Comparison of ENCODE assay signal across 9 cellular contexts in the genomic region with DNA sequence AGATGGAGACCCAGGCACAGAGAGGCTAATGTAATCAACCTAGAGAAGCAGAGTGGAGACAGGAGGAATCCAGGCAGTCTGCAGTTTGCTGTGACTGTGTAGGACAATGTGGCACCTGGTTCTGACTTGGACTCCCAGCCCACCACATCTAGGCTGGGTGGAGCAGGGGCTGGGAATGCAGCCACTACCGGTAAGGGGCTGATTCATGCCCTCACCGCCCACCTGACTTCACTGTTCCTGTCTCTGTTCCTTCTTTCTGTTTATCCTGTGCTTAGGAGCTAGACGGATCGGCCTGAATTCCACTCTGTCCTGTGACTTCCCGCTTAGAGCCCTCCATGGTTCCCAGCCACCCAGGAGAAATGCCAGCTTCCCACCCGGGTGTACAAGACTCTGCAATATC. TPM values are rescaled to one million over a fixed set of nuclear protein-coding genes. Genes with fewer than 3 reads are reported as not detected.
A peak's percentile ranks its signal among the peaks of the same experiment; 100 is the strongest.
DNase-seq lines count a peak whose midpoint lies in the region; FAIRE-seq lines count a peak whose summit lies in the region.
"Had no signal": no experiment of that assay in that cellular context is flagged by ENCODE, and none has a peak within 500 bp of the region (broad histone marks: within the 10 kb centered on the region; RNA-seq: fewer than 3 reads in every experiment).

No MANE protein-coding gene starts in this region.

- no peaks in the 10 kb centered on the region for H3K36me3 Mint-ChIP-seq in activated naive CD8-positive, alpha-beta T cell
- H3K36me3 Mint-ChIP-seq in activated naive CD8-positive, alpha-beta T cell treated with anti-CD3 and anti-CD28 coated beads for 36 hours = no peaks in the 10 kb centered on the region

- H3K27me3 Mint-ChIP-seq in activated naive CD8-positive, alpha-beta T cell = peaks cover 7% of the 10 kb centered on the region
- H3K27me3 Mint-ChIP-seq in activated naive CD8-positive, alpha-beta T cell treated with anti-CD3 and anti-CD28 coated beads for 36 hours = peaks cover 25% of the 10 kb centered on the region

- H3K27ac ChIP-seq in caudate nucleus (ENCODE audit: low read depth, low read length) (peak overlapping the region; percentile 84), mucosa of rectum (ENCODE audit: low read depth in 2 of 2, low read length in 2 of 2) (peak overlapping the region; percentile 81 to 86)
- no peak overlapping the region for H3K27ac ChIP-seq in effector memory CD4-positive, alpha-beta T cell (ENCODE audit: insufficient read depth, low read length, poor library complexity, severe bottlenecking)
- H3K27ac ChIP-seq: C4-2B had no signal

- peaks cover 7 to 20% of the 10 kb centered on the region in 2 donors for H3K4me1 ChIP-seq in mucosa of rectum (ENCODE audit: control insufficient read depth in 2 of 2, insufficient read depth in 2 of 2, low read length in 2 of 2)
- no peaks in the 10 kb centered on the region for H3K4me1 ChIP-seq in effector memory CD4-positive, alpha-beta T cell (ENCODE audit: control insufficient read depth, insufficient read depth, low read length, poor library complexity, severe bottlenecking)

- H3K36me3 ChIP-seq in mucosa of rectum (ENCODE audit: control insufficient read depth in 2 of 2, insufficient read depth in 2 of 2, low read length in 2 of 2) = no peaks in the 10 kb centered on the region
- no peaks in the 10 kb centered on the region for H3K36me3 ChIP-seq in effector memory CD4-positive, alpha-beta T cell (ENCODE audit: control insufficient read depth, insufficient read depth, low read length)

- peak overlapping the region in 1 of 2 donors; percentile 67 for H3K9ac ChIP-seq in mucosa of rectum (ENCODE audit: low read depth in 1 of 2, low read length in 2 of 2)

- H3K4me3 Mint-ChIP-seq in activated naive CD8-positive, alpha-beta T cell = peak overlapping the region; percentile 73
- H3K4me3 Mint-ChIP-seq in activated naive CD8-positive, alpha-beta T cell treated with anti-CD3 and anti-CD28 coated beads for 36 hours = no peak overlapping the region

- H3K4me1 Mint-ChIP-seq in activated naive CD8-positive, alpha-beta T cell (ENCODE audit: low read depth) = peaks cover 48% of the 10 kb centered on the region
- peaks cover 38% of the 10 kb centered on the region for H3K4me1 Mint-ChIP-seq in activated naive CD8-positive, alpha-beta T cell treated with anti-CD3 and anti-CD28 coated beads for 36 hours

- no peaks in the 10 kb centered on the region for H3K9me3 Mint-ChIP-seq in activated naive CD8-positive, alpha-beta T cell (ENCODE audit: low read depth)
- H3K9me3 Mint-ChIP-seq in activated naive CD8-positive, alpha-beta T cell treated with anti-CD3 and anti-CD28 coated beads for 36 hours = no peaks in the 10 kb centered on the region

- H3K9me3 ChIP-seq in mucosa of rectum (ENCODE audit: control insufficient read depth in 2 of 2, low read length in 2 of 2) = no peaks in the 10 kb centered on the region
- H3K9me3 ChIP-seq in effector memory CD4-positive, alpha-beta T cell (ENCODE audit: control insufficient read depth, low read length) = no peaks in the 10 kb centered on the region

- H3K27me3 ChIP-seq in mucosa of rectum (ENCODE audit: control insufficient read depth in 2 of 2, insufficient read depth in 2 of 2, low read length in 2 of 2) = no peaks in the 10 kb centered on the region
- H3K27me3 ChIP-seq in effector memory CD4-positive, alpha-beta T cell (replicated peaks; ENCODE audit: control insufficient read depth, insufficient read depth, low read length, poor library complexity, severe bottlenecking) = peaks cover 8% of the 10 kb centered on the region

- peak overlapping the region in 1 of 2 donors; percentile 34 for H3K4me3 ChIP-seq in mucosa of rectum (ENCODE audit: low read length in 2 of 2)
- H3K4me3 ChIP-seq in effector memory CD4-positive, alpha-beta T cell (ENCODE audit: insufficient read depth, low read depth, low read length, poor library complexity, severe bottlenecking) = no peak overlapping the region

- FAIRE-seq in urothelium cell line (lab: Jason Lieb, UNC) = peak; percentile 86

- no peak for DNase-seq in activated naive CD8-positive, alpha-beta T cell treated with anti-CD3 and anti-CD28 coated beads for 36 hours
- DNase-seq in caudate nucleus (lab: John Stamatoyannopoulos, UW) (peak in 1 of 61 donors; percentile 33), urothelium cell line (ENCODE audit: low spot score) (peak; percentile 54), NCI-H1930 (lab: John Stamatoyannopoulos, UW) (no peak), NCI-H774 (lab: John Stamatoyannopoulos, UW) (no peak)
- DNase-seq in effector memory CD4-positive, alpha-beta T cell = no peak

- H3K27ac Mint-ChIP-seq in activated naive CD8-positive, alpha-beta T cell = peak overlapping the region; percentile 58
- H3K27ac Mint-ChIP-seq in activated naive CD8-positive, alpha-beta T cell treated with anti-CD3 and anti-CD28 coated beads for 36 hours = no peak overlapping the region

RNA-seq across cellular contexts. Expression of a gene that starts 2.6 kb away (rescaled TPM):
- under 1 TPM in 1 of 2 experiments, not detected in 1; 0.31 TPM for total RNA-seq in activated naive CD8-positive, alpha-beta T cell treated with anti-CD3 and anti-CD28 coated beads for 36 hours

RNA-seq across cellular contexts. Expression of a gene that starts 32.4 kb away (rescaled TPM):
- 1 to 10 TPM; 8.1 to 8.7 TPM for total RNA-seq in activated naive CD8-positive, alpha-beta T cell treated with anti-CD3 and anti-CD28 coated beads for 36 hours

RNA-seq across cellular contexts. Expression of a gene that starts 34.1 kb away (rescaled TPM):
- 1 to 10 TPM in 1 of 2 experiments, under 1 TPM in 1; 0.95 to 1.3 TPM for total RNA-seq in activated naive CD8-positive, alpha-beta T cell treated with anti-CD3 and anti-CD28 coated beads for 36 hours
